In the genomic region with DNA sequence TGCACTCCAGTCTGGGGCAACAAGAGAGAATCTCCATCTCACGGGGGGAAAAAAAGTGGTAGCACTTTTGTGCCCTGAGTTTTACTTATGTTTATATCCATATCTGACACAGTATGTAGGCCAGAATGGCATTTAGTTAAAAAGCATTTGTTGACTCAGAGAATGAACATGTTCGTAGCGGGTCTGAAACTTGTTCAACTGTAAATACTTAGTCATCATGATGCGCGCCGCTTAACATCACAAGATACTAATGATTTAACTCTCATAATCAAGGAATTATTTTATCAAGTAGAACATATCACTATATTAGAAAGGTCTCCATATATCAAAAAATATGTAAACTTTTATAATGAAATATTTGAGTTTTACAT, we compare ENCODE assay signal across 15 cellular contexts. TPM values are rescaled to one million over a fixed set of nuclear protein-coding genes. Genes with fewer than 3 reads are reported as not detected.
DNase-seq lines count a peak whose midpoint lies in the region; ATAC-seq and TF ChIP-seq lines count a peak whose summit lies in the region.
"Had no signal": no experiment of that assay in that cellular context is flagged by ENCODE, and none has a peak within 500 bp of the region (broad histone marks: within the 10 kb centered on the region; RNA-seq: fewer than 3 reads in every experiment).

No MANE protein-coding gene starts in this region.

- TF ChIP-seq CTCF in fibroblast of mammary gland (conservative IDR thresholded peaks at IDR 0.05; ENCODE audit: control insufficient read depth, insufficient read depth, low read depth, low read length) (no peak), psoas muscle (IDR thresholded peaks at IDR 0.05) (no peak)

- peaks cover 16% of the 10 kb centered on the region for H3K4me1 ChIP-seq in psoas muscle

- H3K27me3 ChIP-seq in psoas muscle (ENCODE audit: insufficient read depth in 3 of 3, low read length in 2 of 3): no peaks in the 10 kb centered on the region

- 92 to 95% (median 94%) methylated on average over 6 of the region's 6 CpGs for WGBS in psoas muscle, 3 donors

- DNase-seq in HPDE6-E6E7 (ENCODE audit: extremely low spot score) (peak; percentile 39), amniotic epithelial cell (ENCODE audit: low read depth) (peak; percentile 94), fibroblast of mammary gland (ENCODE audit: low read depth) (peak; percentile 81), psoas muscle (no peak), NOMO-1 treated with dmso at 0.1 percent for 144 hours (lab: John Stamatoyannopoulos, UW; ENCODE audit: unreplicated experiment) (no peak), NCI-H748 treated with DMSO at 0.1 percent for 48 hours (lab: John Stamatoyannopoulos, UW) (no peak)
- no peak for DNase-seq in activated CD8-positive, alpha-beta memory T cell treated with anti-CD3 and anti-CD28 coated beads, Interleukin-2, amount 50 U/mL, for 4 hours
- DNase-seq: activated CD4-positive, alpha-beta T cell treated with anti-CD3 and anti-CD28 coated beads for 4 hours; anterior cingulate cortex; NCI-H510A treated with DMSO at 0.1 percent for 48 hours; small intestine; T-helper 17 cell had no signal

- H3K36me3 ChIP-seq in psoas muscle (ENCODE audit: insufficient read depth in 1 of 2, low read depth in 1 of 2): no peaks in the 10 kb centered on the region

- no peak overlapping the region for H3K4me3 ChIP-seq in fibroblast of mammary gland (ENCODE audit: control insufficient read depth, low read depth, low read length)
- no peak overlapping the region for H3K4me3 ChIP-seq in psoas muscle
- H3K4me3 ChIP-seq: lung had no signal

- intact Hi-C loops in psoas muscle (cut with DNase I): loop anchor here in 1 of 2 donors (5.0 kb wide), 1 partner anchor 33 kb away; no protein-coding TSS in a partner anchor

- H3K27ac ChIP-seq in psoas muscle: peak overlapping the region; percentile 53

- ATAC-seq in psoas muscle (peak in 2 of 4 donors; percentile 52 to 62), HG02798 (IDR thresholded peaks at IDR 0.05; ENCODE audit: poor library complexity, unreplicated experiment) (no peak)
- ATAC-seq: T-helper 17 cell had no signal

- H3K9me3 ChIP-seq in psoas muscle: no peaks in the 10 kb centered on the region

RNA-seq across cellular contexts. Expression of gene ITGA2B, which starts 55.3 kb away (rescaled TPM):
- total RNA-seq in psoas muscle: under 1 TPM; 0.08 to 0.97 (median 0.23) TPM
- under 1 TPM; 0.13 to 0.69 (median 0.16) TPM for polyA plus RNA-seq in psoas muscle
- polyA plus RNA-seq: CD4-positive, alpha-beta memory T cell had no signal

RNA-seq across cellular contexts. Expression of gene GPATCH8, which starts 58.5 kb away (rescaled TPM):
- 10 to 100 TPM; 16.5 to 28.1 (median 21.7) TPM for total RNA-seq in psoas muscle
- polyA plus RNA-seq in psoas muscle: 10 to 100 TPM in 2 of 3 donors, 1 to 10 TPM in 1; 5.7 to 23.5 (median 11.9) TPM

Comparison
In these comparisons a context has a peak if more than half of its experiments do, and no peak if none do; other contexts are left out.
1. DNase-seq: peak in HPDE6-E6E7 (single experiment), amniotic epithelial cell (single experiment) and fibroblast of mammary gland (single experiment); none in psoas muscle (0 of 2), activated CD8-positive, alpha-beta memory T cell treated with anti-CD3 and anti-CD28 coated beads, Interleukin-2, amount 50 U/mL, for 4 hours (single experiment), NOMO-1 treated with dmso at 0.1 percent for 144 hours (single experiment) and NCI-H748 treated with DMSO at 0.1 percent for 48 hours (single experiment).